Comparison of ENCODE assay signal across 2 cellular contexts in genomic region chr1:94317790-94318188, GRCh38.
TF ChIP-seq lines count a peak whose summit lies in the region.

No MANE protein-coding gene starts in this region.

TF ChIP-seq in A549, 52 proteins besides CTCF, POLR2A, EP300 and RAD21 (continued from another document):
- 0 out of 2 replicates have a peak, but pooled peaks have one; percentile 16 for TF ChIP-seq GATA3 (IDR thresholded peaks at IDR 0.05; ENCODE audit: borderline replicate concordance)

TF ChIP-seq in IMR-90, 13 proteins besides CTCF, POLR2A, EP300 and RAD21 (continued from another document):
- TF ChIP-seq, protein P1, sequence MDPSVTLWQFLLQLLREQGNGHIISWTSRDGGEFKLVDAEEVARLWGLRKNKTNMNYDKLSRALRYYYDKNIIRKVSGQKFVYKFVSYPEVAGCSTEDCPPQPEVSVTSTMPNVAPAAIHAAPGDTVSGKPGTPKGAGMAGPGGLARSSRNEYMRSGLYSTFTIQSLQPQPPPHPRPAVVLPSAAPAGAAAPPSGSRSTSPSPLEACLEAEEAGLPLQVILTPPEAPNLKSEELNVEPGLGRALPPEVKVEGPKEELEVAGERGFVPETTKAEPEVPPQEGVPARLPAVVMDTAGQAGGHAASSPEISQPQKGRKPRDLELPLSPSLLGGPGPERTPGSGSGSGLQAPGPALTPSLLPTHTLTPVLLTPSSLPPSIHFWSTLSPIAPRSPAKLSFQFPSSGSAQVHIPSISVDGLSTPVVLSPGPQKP (IDR thresholded peaks at IDR 0.05; ENCODE audit: borderline replicate concordance, low read depth, low read length) = no peak
- no peak for TF ChIP-seq MXI1 (IDR thresholded peaks at IDR 0.05; ENCODE audit: borderline replicate concordance, low read depth, low read length)
